In genomic region chr17:60039096-60039495, GRCh38 we compare ENCODE assay signal across 16 cellular contexts. TPM values are rescaled to one million over a fixed set of nuclear protein-coding genes. Genes with fewer than 3 reads are reported as not detected.
DNase-seq lines count a peak whose midpoint lies in the region; ATAC-seq, FAIRE-seq and TF ChIP-seq lines count a peak whose summit lies in the region.
"Had no signal": no experiment of that assay in that cellular context is flagged by ENCODE, and none has a peak within 500 bp of the region (broad histone marks: within the 10 kb centered on the region; RNA-seq: fewer than 3 reads in every experiment).

No MANE protein-coding gene starts in this region.

- peaks cover 5% of the 10 kb centered on the region for H3K36me3 ChIP-seq in MG63
- peaks cover 11% of the 10 kb centered on the region for H3K36me3 ChIP-seq in astrocyte (ENCODE audit: insufficient read depth, low read length)

- H3K9me3 ChIP-seq in MG63 (no peaks in the 10 kb centered on the region), astrocyte (ENCODE audit: insufficient read depth, low read depth, low read length) (no peaks in the 10 kb centered on the region)

- peaks cover 24% of the 10 kb centered on the region for H3K27me3 ChIP-seq in MG63
- no peaks in the 10 kb centered on the region for H3K27me3 ChIP-seq in astrocyte (ENCODE audit: insufficient read depth, low read length)

- FAIRE-seq in astrocyte (lab: Jason Lieb, UNC) = no peak
- FAIRE-seq: H1, HTR-8/SVneo had no signal

- peaks cover 3% of the 10 kb centered on the region for H3K36me3 Mint-ChIP-seq in astrocyte (ENCODE audit: low read depth, unreplicated experiment)

- H3K27me3 Mint-ChIP-seq in astrocyte (ENCODE audit: low read depth, unreplicated experiment) = peaks cover 3% of the 10 kb centered on the region

- H3K9ac ChIP-seq in astrocyte (ENCODE audit: low read length) = no peak overlapping the region

- no peak for TF ChIP-seq CTCF in astrocyte (IDR thresholded peaks at IDR 0.05; ENCODE audit: insufficient read depth, low read depth, low read length)

- H2AFZ ChIP-seq in astrocyte (ENCODE audit: low read depth, low read length) = no peak overlapping the region

- no peaks in the 10 kb centered on the region for H3K4me1 Mint-ChIP-seq in astrocyte (ENCODE audit: low read depth, unreplicated experiment)

- no peaks in the 10 kb centered on the region for H3K79me2 ChIP-seq in astrocyte (ENCODE audit: insufficient read depth, low read length)

- no peaks in the 10 kb centered on the region for H4K20me1 ChIP-seq in astrocyte (ENCODE audit: insufficient read depth, low read length)

- H3K9me3 Mint-ChIP-seq in astrocyte (ENCODE audit: unreplicated experiment) = no peaks in the 10 kb centered on the region
- H3K9me3 Mint-ChIP-seq: CD4-positive, alpha-beta memory T cell had no signal

- H3K27ac Mint-ChIP-seq in astrocyte (ENCODE audit: unreplicated experiment) = no peak overlapping the region
- H3K27ac Mint-ChIP-seq: B cell; CD4-positive, alpha-beta memory T cell had no signal

- no peak overlapping the region for H3K27ac ChIP-seq in astrocyte (ENCODE audit: low read depth, low read length)

- H3K4me1 ChIP-seq in astrocyte (ENCODE audit: insufficient read depth, low read length) = no peaks in the 10 kb centered on the region

- H3K4me2 ChIP-seq in astrocyte (ENCODE audit: low read length) = no peak overlapping the region

- no peak overlapping the region for H3K4me3 Mint-ChIP-seq in astrocyte (ENCODE audit: unreplicated experiment)
- H3K4me3 Mint-ChIP-seq: B cell; CD4-positive, alpha-beta memory T cell had no signal

- H3K4me3 ChIP-seq in MG63 (no peak overlapping the region), astrocyte (ENCODE audit: insufficient read depth, low read depth, low read length) (no peak overlapping the region)

- ATAC-seq in GM21390 (IDR thresholded peaks at IDR 0.05; ENCODE audit: unreplicated experiment) = no peak

- DNase-seq in Daoy (ENCODE audit: low read depth) = peak; percentile 42
- peak; percentile 33 for DNase-seq in MG63
- DNase-seq in astrocyte (ENCODE audit: low read depth) = peak; percentile 12
- DNase-seq in kidney tubule cell (ENCODE audit: low spot score) = peak; percentile 40
- no peak for DNase-seq in NCI-H526 treated with DMSO at 0.1 percent for 48 hours (lab: John Stamatoyannopoulos, UW)
- DNase-seq in activated gamma-delta T cell (lab: John Stamatoyannopoulos, UW) = no peak
- no peak for DNase-seq in effector CD8-positive, alpha-beta T cell (lab: John Stamatoyannopoulos, UW)
- DNase-seq: ACHN; CD4-positive, alpha-beta memory T cell; NCI-H1436; NCI-H2081 treated with DMSO at 0.1 percent for 48 hours; NCI-H446 had no signal

RNA-seq across cellular contexts. Expression of gene HEATR6, which starts 39.6 kb away (rescaled TPM):
- 7.9 and 8.2 TPM in 2 replicates for total RNA-seq in Daoy (2014; rRNA removed; shearing (Covaris generic))
- total RNA-seq in MG63 (2014; rRNA removed; shearing (Covaris generic); ENCODE audit: low replicate concordance) = 9.8 and 11.7 TPM in 2 replicates
- total RNA-seq in astrocyte = 14.9 and 21.7 TPM in 2 replicates

Comparison
In these comparisons a context has a peak if more than half of its experiments do, and no peak if none do; other contexts are left out.
1. DNase-seq: peak in Daoy (single experiment), MG63 (single experiment), astrocyte (single experiment) and kidney tubule cell (single experiment); none in NCI-H526 treated with DMSO at 0.1 percent for 48 hours (single experiment), activated gamma-delta T cell (single experiment) and effector CD8-positive, alpha-beta T cell (single experiment).